In genomic region chr1:189619682-189620332, GRCh38 we compare ENCODE assay signal across 11 cellular contexts.
DNase-seq lines count a peak whose midpoint lies in the region; ATAC-seq, FAIRE-seq and TF ChIP-seq lines count a peak whose summit lies in the region.
"Had no signal": no experiment of that assay in that cellular context is flagged by ENCODE, and none has a peak within 500 bp of the region (broad histone marks: within the 10 kb centered on the region; RNA-seq: fewer than 3 reads in every experiment).

No MANE protein-coding gene starts in this region.

- no peak overlapping the region for H4K5ac ChIP-seq in mesendoderm (ENCODE audit: low read length)

- H3K79me1 ChIP-seq in mesendoderm (ENCODE audit: low read length): no peaks in the 10 kb centered on the region

- H3K9me3 ChIP-seq in astrocyte (ENCODE audit: insufficient read depth, low read depth, low read length): no peaks in the 10 kb centered on the region

- H3K4me3 Mint-ChIP-seq in astrocyte (ENCODE audit: unreplicated experiment) (no peak overlapping the region), progenitor cell of endocrine pancreas (ENCODE audit: low read depth) (no peak overlapping the region)
- H3K4me3 Mint-ChIP-seq in activated CD8-positive, alpha-beta memory T cell treated with anti-CD3 and anti-CD28 coated beads, Interleukin-2, amount 10 ng/mL, durations not matched to agents 7 days and 5 days: no peak overlapping the region

- H3K27me3 ChIP-seq in astrocyte (ENCODE audit: insufficient read depth, low read length) (no peaks in the 10 kb centered on the region), mesendoderm (ENCODE audit: insufficient read depth, low read length, poor library complexity) (no peaks in the 10 kb centered on the region)

- H3K27ac Mint-ChIP-seq in astrocyte (ENCODE audit: unreplicated experiment): peak overlapping the region; percentile 92
- H3K27ac Mint-ChIP-seq in activated CD8-positive, alpha-beta memory T cell treated with anti-CD3 and anti-CD28 coated beads, Interleukin-2, amount 10 ng/mL, durations not matched to agents 7 days and 5 days: no peak overlapping the region
- H3K27ac Mint-ChIP-seq in progenitor cell of endocrine pancreas: no peak overlapping the region

- H2BK5ac ChIP-seq in mesendoderm (ENCODE audit: low read length): no peak overlapping the region

- intact Hi-C loops in left colon (cut with DNase I, micrococcal nuclease): no loop called here

- CTCF ChIA-PET in activated CD8-positive, alpha-beta memory T cell treated with anti-CD3 and anti-CD28 coated beads, Interleukin-2, amount 10 ng/mL, durations not matched to agents 7 days and 5 days (lab: Charles Lee): no interaction called here

- no peaks in the 10 kb centered on the region for H4K20me1 ChIP-seq in astrocyte (ENCODE audit: insufficient read depth, low read length)

- H2BK120ac ChIP-seq in mesendoderm (ENCODE audit: low read depth, low read length): no peak overlapping the region

- no peaks in the 10 kb centered on the region for H3K79me2 ChIP-seq in astrocyte (ENCODE audit: insufficient read depth, low read length)
- no peaks in the 10 kb centered on the region for H3K79me2 ChIP-seq in mesendoderm (ENCODE audit: control insufficient read depth, insufficient read depth, low read length)

- H3K27ac ChIP-seq in astrocyte (ENCODE audit: low read depth, low read length) (no peak overlapping the region), mesendoderm (ENCODE audit: low read depth, low read length) (no peak overlapping the region)

- H3K56ac ChIP-seq in mesendoderm (ENCODE audit: low read length): no peak overlapping the region

- H3K9ac ChIP-seq in astrocyte (ENCODE audit: low read length) (no peak overlapping the region), mesendoderm (ENCODE audit: low read length) (no peak overlapping the region)

- WGBS in mesendoderm (ENCODE audit: extremely low coverage, insufficient coverage, low lambda C conversion rate): no CpG with 5 or more reads among the region's 3 CpGs

- no peak overlapping the region for H3K4ac ChIP-seq in mesendoderm (ENCODE audit: low read depth, low read length)

- no peak overlapping the region for H3K23ac ChIP-seq in mesendoderm (ENCODE audit: low read length)

- no peak for FAIRE-seq in astrocyte (lab: Jason Lieb, UNC)

- peak; percentile 93 for DNase-seq in DMS53 (lab: John Stamatoyannopoulos, UW)
- DNase-seq in NCI-H128 (lab: John Stamatoyannopoulos, UW; ENCODE audit: unreplicated experiment): peak; percentile 66
- DNase-seq in astrocyte (ENCODE audit: low read depth): peak; percentile 91
- DNase-seq in mesendoderm: peak; percentile 1
- DNase-seq in activated CD8-positive, alpha-beta memory T cell treated with anti-CD3 and anti-CD28 coated beads, Interleukin-2, amount 10 ng/mL, durations not matched to agents 7 days and 5 days: no peak
- DNase-seq in left colon: no peak
- DNase-seq in progenitor cell of endocrine pancreas (ENCODE audit: low spot score, unreplicated experiment): no peak
- DNase-seq: caudate nucleus, MM.1S, occipital lobe had no signal

- peak overlapping the region; percentile 45 for H3K4me2 ChIP-seq in astrocyte (ENCODE audit: low read length)
- no peak overlapping the region for H3K4me2 ChIP-seq in mesendoderm (ENCODE audit: low read length)

- H3K36me3 ChIP-seq in astrocyte (ENCODE audit: insufficient read depth, low read length) (no peaks in the 10 kb centered on the region), mesendoderm (ENCODE audit: control insufficient read depth, insufficient read depth, low read length) (no peaks in the 10 kb centered on the region)

- TF ChIP-seq CTCF in astrocyte (IDR thresholded peaks at IDR 0.05; ENCODE audit: insufficient read depth, low read depth, low read length): no peak
- no peak for TF ChIP-seq CTCF in progenitor cell of endocrine pancreas (IDR thresholded peaks at IDR 0.05; ENCODE audit: unreplicated experiment)

- no peak overlapping the region for H3K4me3 ChIP-seq in astrocyte (ENCODE audit: insufficient read depth, low read depth, low read length)
- H3K4me3 ChIP-seq in mesendoderm (ENCODE audit: low read length): no peak overlapping the region

- H3K4me1 ChIP-seq in astrocyte (ENCODE audit: insufficient read depth, low read length) (no peaks in the 10 kb centered on the region), mesendoderm (ENCODE audit: control insufficient read depth, low read depth, low read length) (no peaks in the 10 kb centered on the region)

- H3K4me1 Mint-ChIP-seq in astrocyte (ENCODE audit: low read depth, unreplicated experiment) (peaks cover 17% of the 10 kb centered on the region), progenitor cell of endocrine pancreas (ENCODE audit: low read depth) (no peaks in the 10 kb centered on the region)
- no peaks in the 10 kb centered on the region for H3K4me1 Mint-ChIP-seq in activated CD8-positive, alpha-beta memory T cell treated with anti-CD3 and anti-CD28 coated beads, Interleukin-2, amount 10 ng/mL, durations not matched to agents 7 days and 5 days

- H2BK15ac ChIP-seq in mesendoderm (replicated peaks; ENCODE audit: low read depth): no peak overlapping the region

- no peaks in the 10 kb centered on the region for H3K9me3 Mint-ChIP-seq in astrocyte (ENCODE audit: unreplicated experiment)
- peaks cover 4% of the 10 kb centered on the region for H3K9me3 Mint-ChIP-seq in activated CD8-positive, alpha-beta memory T cell treated with anti-CD3 and anti-CD28 coated beads, Interleukin-2, amount 10 ng/mL, durations not matched to agents 7 days and 5 days (ENCODE audit: low read depth)
- H3K9me3 Mint-ChIP-seq in progenitor cell of endocrine pancreas (ENCODE audit: low read depth): no peaks in the 10 kb centered on the region

- H3K27me3 Mint-ChIP-seq in astrocyte (ENCODE audit: low read depth, unreplicated experiment): no peaks in the 10 kb centered on the region
- no peaks in the 10 kb centered on the region for H3K27me3 Mint-ChIP-seq in activated CD8-positive, alpha-beta memory T cell treated with anti-CD3 and anti-CD28 coated beads, Interleukin-2, amount 10 ng/mL, durations not matched to agents 7 days and 5 days
- H3K27me3 Mint-ChIP-seq in progenitor cell of endocrine pancreas: no peaks in the 10 kb centered on the region

- H3K18ac ChIP-seq in mesendoderm (ENCODE audit: low read length): no peak overlapping the region

- H4K8ac ChIP-seq in mesendoderm (ENCODE audit: low read depth, low read length): no peak overlapping the region

- no peak for ATAC-seq in HG03025 (IDR thresholded peaks at IDR 0.05; ENCODE audit: low FRiP score, unreplicated experiment)
- no peak for ATAC-seq in activated CD8-positive, alpha-beta memory T cell treated with anti-CD3 and anti-CD28 coated beads, Interleukin-2, amount 10 ng/mL, durations not matched to agents 7 days and 5 days
- no peak for ATAC-seq in left colon

- H2AFZ ChIP-seq in astrocyte (ENCODE audit: low read depth, low read length): no peak overlapping the region

- no peak overlapping the region for H2AK5ac ChIP-seq in mesendoderm (ENCODE audit: low read length)

- H3K36me3 Mint-ChIP-seq in astrocyte (ENCODE audit: low read depth, unreplicated experiment) (no peaks in the 10 kb centered on the region), progenitor cell of endocrine pancreas (ENCODE audit: insufficient read depth) (no peaks in the 10 kb centered on the region)
- no peaks in the 10 kb centered on the region for H3K36me3 Mint-ChIP-seq in activated CD8-positive, alpha-beta memory T cell treated with anti-CD3 and anti-CD28 coated beads, Interleukin-2, amount 10 ng/mL, durations not matched to agents 7 days and 5 days

Comparison
In these comparisons a context has a peak if more than half of its experiments do, and no peak if none do; other contexts are left out.
1. DNase-seq: peak in DMS53 (single experiment), NCI-H128 (single experiment), astrocyte (single experiment) and mesendoderm (single experiment); none in activated CD8-positive, alpha-beta memory T cell treated with anti-CD3 and anti-CD28 coated beads, Interleukin-2, amount 10 ng/mL, durations not matched to agents 7 days and 5 days (single experiment), left colon (0 of 2) and progenitor cell of endocrine pancreas (single experiment).